In the genomic region with DNA sequence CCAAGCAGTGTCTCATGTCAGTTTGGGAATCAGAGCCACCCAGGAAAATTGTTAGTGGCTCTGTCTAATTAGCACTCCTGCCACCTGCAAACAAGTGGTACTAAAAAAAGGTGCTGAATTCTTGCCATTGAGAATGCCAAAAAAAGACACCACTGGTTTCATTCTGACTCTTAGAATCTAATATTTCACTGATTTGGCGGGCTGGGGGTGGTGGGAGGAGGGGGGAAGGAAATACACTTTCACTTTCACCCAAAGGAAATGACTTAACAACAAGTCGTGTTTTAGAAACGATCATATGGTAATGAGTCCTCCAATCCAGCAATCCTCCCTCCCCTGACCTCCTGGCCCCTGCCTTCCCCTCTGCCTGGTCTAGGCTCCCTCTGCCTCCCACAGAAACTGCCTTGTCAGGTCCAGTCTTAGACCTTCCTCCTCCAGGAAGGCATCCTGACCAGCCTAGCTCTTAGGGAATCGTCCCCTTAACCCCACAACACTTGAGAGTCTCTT, we compare ENCODE assay signal across 1 cellular context.
TF ChIP-seq lines count a peak whose summit lies in the region.

No MANE protein-coding gene starts in this region.

TF ChIP-seq in GM12878, 131 proteins besides CTCF, POLR2A, EP300 and RAD21 (continued from another document):
- TF ChIP-seq, protein P1, sequence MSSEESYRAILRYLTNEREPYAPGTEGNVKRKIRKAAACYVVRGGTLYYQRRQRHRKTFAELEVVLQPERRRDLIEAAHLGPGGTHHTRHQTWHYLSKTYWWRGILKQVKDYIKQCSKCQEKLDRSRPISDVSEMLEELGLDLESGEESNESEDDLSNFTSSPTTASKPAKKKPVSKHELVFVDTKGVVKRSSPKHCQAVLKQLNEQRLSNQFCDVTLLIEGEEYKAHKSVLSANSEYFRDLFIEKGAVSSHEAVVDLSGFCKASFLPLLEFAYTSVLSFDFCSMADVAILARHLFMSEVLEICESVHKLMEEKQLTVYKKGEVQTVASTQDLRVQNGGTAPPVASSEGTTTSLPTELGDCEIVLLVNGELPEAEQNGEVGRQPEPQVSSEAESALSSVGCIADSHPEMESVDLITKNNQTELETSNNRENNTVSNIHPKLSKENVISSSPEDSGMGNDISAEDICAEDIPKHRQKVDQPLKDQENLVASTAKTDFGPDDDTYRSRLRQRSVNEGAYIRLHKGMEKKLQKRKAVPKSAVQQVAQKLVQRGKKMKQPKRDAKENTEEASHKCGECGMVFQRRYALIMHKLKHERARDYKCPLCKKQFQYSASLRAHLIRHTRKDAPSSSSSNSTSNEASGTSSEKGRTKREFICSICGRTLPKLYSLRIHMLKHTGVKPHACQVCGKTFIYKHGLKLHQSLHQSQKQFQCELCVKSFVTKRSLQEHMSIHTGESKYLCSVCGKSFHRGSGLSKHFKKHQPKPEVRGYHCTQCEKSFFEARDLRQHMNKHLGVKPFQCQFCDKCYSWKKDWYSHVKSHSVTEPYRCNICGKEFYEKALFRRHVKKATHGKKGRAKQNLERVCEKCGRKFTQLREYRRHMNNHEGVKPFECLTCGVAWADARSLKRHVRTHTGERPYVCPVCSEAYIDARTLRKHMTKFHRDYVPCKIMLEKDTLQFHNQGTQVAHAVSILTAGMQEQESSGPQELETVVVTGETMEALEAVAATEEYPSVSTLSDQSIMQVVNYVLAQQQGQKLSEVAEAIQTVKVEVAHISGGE (CRISPR knock-in tag; IDR thresholded peaks at IDR 0.05), result no peak
- TF ChIP-seq NR2C1 (IDR thresholded peaks at IDR 0.05) (no peak), ZNF622 (IDR thresholded peaks at IDR 0.05) (no peak), BACH1 (IDR thresholded peaks at IDR 0.05; ENCODE audit: borderline replicate concordance) (no peak; the same call in 1 of the 2 replicates), TCF7 (IDR thresholded peaks at IDR 0.05; ENCODE audit: borderline replicate concordance) (no peak), GATAD2B (conservative IDR thresholded peaks at IDR 0.05; ENCODE audit: low read depth) (0 out of 2 replicates have a peak, but pooled peaks have one; percentile 71), SIX5 (IDR thresholded peaks at IDR 0.05; ENCODE audit: low read depth, low read length, severe bottlenecking) (no peak), SREBF2 (IDR thresholded peaks at IDR 0.05; ENCODE audit: low read length) (no peak), EED (IDR thresholded peaks at IDR 0.05; ENCODE audit: low read depth) (peak; percentile 89), PAX5 (IDR thresholded peaks at IDR 0.05; ENCODE audit: borderline replicate concordance, low read depth, low read length) (peak; percentile 82), NFYA (IDR thresholded peaks at IDR 0.05; ENCODE audit: borderline replicate concordance, low read depth, low read length) (no peak), RB1 (IDR thresholded peaks at IDR 0.05; ENCODE audit: borderline replicate concordance) (peak; percentile 50; the same call in 1 of the 2 replicates), HDAC2 (IDR thresholded peaks at IDR 0.05) (no peak), RCOR1 (conservative IDR thresholded peaks at IDR 0.05; ENCODE audit: low read depth, low read length) (0 out of 2 replicates have a peak, but pooled peaks have one; percentile 59), ZNF217 (IDR thresholded peaks at IDR 0.05) (peak; percentile 73), CBFB (IDR thresholded peaks at IDR 0.05; ENCODE audit: low read depth) (peak; percentile 80), TARDBP (IDR thresholded peaks at IDR 0.05; ENCODE audit: borderline replicate concordance) (peak; percentile 55; the same call in 1 of the 2 replicates), RBBP5 (conservative IDR thresholded peaks at IDR 0.05) (0 out of 2 replicates have a peak, but pooled peaks have one; percentile 64), NFIC (IDR thresholded peaks at IDR 0.05; ENCODE audit: low read depth, low read length) (peak; percentile 97), SRF (IDR thresholded peaks at IDR 0.05; ENCODE audit: low read depth in 2 of 2, low read length in 2 of 2) (0 out of 4 replicates have a peak, but pooled peaks of 1 of the 2 experiments have one; percentile 51), FOXM1 (IDR thresholded peaks at IDR 0.05; ENCODE audit: low read depth, low read length) (peak; percentile 96), RUNX3 (IDR thresholded peaks at IDR 0.05; ENCODE audit: low read length) (peak; percentile 92), NR2C2 (IDR thresholded peaks at IDR 0.05; ENCODE audit: borderline replicate concordance, control insufficient read depth, insufficient read length, low read depth) (no peak), STAT1 (conservative IDR thresholded peaks at IDR 0.05) (no peak), CBX5 (IDR thresholded peaks at IDR 0.05; ENCODE audit: low read depth) (no peak), TCF12 (IDR thresholded peaks at IDR 0.05; ENCODE audit: low read depth, low read length) (peak; percentile 82), MYC (IDR thresholded peaks at IDR 0.05; ENCODE audit: insufficient read depth, insufficient read length, insufficient replicate concordance, low read length, severe bottlenecking) (no peak), WRNIP1 (IDR thresholded peaks at IDR 0.05; ENCODE audit: borderline replicate concordance, low read depth, low read length) (0 out of 2 replicates have a peak, but pooled peaks have one; percentile 71), SP1 (IDR thresholded peaks at IDR 0.05; ENCODE audit: low read depth, low read length) (peak; percentile 64), FOXK2 (IDR thresholded peaks at IDR 0.05) (peak; percentile 53), JUNB (IDR thresholded peaks at IDR 0.05) (peak; percentile 97), JUND (IDR thresholded peaks at IDR 0.05; ENCODE audit: low read depth, low read length) (peak; percentile 84), EZH2 (IDR thresholded peaks at IDR 0.05; ENCODE audit: borderline replicate concordance, control insufficient read depth, low read depth, low read length) (no peak)
- TF ChIP-seq, protein P2, sequence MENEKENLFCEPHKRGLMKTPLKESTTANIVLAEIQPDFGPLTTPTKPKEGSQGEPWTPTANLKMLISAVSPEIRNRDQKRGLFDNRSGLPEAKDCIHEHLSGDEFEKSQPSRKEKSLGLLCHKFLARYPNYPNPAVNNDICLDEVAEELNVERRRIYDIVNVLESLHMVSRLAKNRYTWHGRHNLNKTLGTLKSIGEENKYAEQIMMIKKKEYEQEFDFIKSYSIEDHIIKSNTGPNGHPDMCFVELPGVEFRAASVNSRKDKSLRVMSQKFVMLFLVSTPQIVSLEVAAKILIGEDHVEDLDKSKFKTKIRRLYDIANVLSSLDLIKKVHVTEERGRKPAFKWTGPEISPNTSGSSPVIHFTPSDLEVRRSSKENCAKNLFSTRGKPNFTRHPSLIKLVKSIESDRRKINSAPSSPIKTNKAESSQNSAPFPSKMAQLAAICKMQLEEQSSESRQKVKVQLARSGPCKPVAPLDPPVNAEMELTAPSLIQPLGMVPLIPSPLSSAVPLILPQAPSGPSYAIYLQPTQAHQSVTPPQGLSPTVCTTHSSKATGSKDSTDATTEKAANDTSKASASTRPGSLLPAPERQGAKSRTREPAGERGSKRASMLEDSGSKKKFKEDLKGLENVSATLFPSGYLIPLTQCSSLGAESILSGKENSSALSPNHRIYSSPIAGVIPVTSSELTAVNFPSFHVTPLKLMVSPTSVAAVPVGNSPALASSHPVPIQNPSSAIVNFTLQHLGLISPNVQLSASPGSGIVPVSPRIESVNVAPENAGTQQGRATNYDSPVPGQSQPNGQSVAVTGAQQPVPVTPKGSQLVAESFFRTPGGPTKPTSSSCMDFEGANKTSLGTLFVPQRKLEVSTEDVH (IDR thresholded peaks at IDR 0.05; ENCODE audit: low read depth, partially characterized antibody), result peak; percentile 68
- TF ChIP-seq, protein P3, sequence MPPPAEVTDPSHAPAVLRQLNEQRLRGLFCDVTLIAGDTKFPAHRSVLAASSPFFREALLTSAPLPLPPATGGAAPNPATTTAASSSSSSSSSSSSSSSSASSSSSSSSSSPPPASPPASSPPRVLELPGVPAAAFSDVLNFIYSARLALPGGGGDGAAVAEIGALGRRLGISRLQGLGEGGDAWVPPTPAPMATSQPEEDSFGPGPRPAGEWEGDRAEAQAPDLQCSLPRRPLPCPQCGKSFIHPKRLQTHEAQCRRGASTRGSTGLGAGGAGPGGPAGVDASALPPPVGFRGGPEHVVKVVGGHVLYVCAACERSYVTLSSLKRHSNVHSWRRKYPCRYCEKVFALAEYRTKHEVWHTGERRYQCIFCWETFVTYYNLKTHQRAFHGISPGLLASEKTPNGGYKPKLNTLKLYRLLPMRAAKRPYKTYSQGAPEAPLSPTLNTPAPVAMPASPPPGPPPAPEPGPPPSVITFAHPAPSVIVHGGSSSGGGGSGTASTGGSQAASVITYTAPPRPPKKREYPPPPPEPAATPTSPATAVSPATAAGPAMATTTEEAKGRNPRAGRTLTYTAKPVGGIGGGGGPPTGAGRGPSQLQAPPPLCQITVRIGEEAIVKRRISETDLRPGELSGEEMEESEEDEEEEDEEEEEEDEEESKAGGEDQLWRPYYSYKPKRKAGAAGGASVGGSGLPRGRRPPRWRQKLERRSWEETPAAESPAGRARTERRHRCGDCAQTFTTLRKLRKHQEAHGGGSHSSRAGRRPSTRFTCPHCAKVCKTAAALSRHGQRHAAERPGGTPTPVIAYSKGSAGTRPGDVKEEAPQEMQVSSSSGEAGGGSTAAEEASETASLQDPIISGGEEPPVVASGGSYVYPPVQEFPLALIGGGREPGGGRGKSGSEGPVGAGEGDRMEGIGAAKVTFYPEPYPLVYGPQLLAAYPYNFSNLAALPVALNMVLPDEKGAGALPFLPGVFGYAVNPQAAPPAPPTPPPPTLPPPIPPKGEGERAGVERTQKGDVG (CRISPR knock-in tag; IDR thresholded peaks at IDR 0.05), result no peak
- TF ChIP-seq, protein P4, sequence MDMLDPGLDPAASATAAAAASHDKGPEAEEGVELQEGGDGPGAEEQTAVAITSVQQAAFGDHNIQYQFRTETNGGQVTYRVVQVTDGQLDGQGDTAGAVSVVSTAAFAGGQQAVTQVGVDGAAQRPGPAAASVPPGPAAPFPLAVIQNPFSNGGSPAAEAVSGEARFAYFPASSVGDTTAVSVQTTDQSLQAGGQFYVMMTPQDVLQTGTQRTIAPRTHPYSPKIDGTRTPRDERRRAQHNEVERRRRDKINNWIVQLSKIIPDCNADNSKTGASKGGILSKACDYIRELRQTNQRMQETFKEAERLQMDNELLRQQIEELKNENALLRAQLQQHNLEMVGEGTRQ (IDR thresholded peaks at IDR 0.05; ENCODE audit: borderline replicate concordance, low read depth, low read length), result no peak
- TF ChIP-seq, protein P5, sequence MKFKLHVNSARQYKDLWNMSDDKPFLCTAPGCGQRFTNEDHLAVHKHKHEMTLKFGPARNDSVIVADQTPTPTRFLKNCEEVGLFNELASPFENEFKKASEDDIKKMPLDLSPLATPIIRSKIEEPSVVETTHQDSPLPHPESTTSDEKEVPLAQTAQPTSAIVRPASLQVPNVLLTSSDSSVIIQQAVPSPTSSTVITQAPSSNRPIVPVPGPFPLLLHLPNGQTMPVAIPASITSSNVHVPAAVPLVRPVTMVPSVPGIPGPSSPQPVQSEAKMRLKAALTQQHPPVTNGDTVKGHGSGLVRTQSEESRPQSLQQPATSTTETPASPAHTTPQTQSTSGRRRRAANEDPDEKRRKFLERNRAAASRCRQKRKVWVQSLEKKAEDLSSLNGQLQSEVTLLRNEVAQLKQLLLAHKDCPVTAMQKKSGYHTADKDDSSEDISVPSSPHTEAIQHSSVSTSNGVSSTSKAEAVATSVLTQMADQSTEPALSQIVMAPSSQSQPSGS (IDR thresholded peaks at IDR 0.05; ENCODE audit: low read length), result peak; percentile 95
- TF ChIP-seq, protein P6, sequence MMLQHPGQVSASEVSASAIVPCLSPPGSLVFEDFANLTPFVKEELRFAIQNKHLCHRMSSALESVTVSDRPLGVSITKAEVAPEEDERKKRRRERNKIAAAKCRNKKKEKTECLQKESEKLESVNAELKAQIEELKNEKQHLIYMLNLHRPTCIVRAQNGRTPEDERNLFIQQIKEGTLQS (IDR thresholded peaks at IDR 0.05; ENCODE audit: borderline replicate concordance, extremely low read depth, low read depth, low read length), result no peak
- TF ChIP-seq, protein P7, sequence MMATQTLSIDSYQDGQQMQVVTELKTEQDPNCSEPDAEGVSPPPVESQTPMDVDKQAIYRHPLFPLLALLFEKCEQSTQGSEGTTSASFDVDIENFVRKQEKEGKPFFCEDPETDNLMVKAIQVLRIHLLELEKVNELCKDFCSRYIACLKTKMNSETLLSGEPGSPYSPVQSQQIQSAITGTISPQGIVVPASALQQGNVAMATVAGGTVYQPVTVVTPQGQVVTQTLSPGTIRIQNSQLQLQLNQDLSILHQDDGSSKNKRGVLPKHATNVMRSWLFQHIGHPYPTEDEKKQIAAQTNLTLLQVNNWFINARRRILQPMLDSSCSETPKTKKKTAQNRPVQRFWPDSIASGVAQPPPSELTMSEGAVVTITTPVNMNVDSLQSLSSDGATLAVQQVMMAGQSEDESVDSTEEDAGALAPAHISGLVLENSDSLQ (IDR thresholded peaks at IDR 0.05), result no peak; the same call in 1 of the 2 replicates
